8 cellular contexts compared by ENCODE assay signal in genomic region chr9:134449180-134449916, GRCh38.
DNase-seq lines count a peak whose midpoint lies in the region; ATAC-seq and TF ChIP-seq lines count a peak whose summit lies in the region.

No MANE protein-coding gene starts in this region.

- H4K20me1 ChIP-seq in neural progenitor cell (ENCODE audit: low read depth): no peaks in the 10 kb centered on the region

- TF ChIP-seq CTCF in fibroblast of the aortic adventitia (IDR thresholded peaks at IDR 0.05; ENCODE audit: insufficient read depth, low read length) (peak; percentile 97), neural progenitor cell (IDR thresholded peaks at IDR 0.05) (peak; percentile 81)

- H3K4me2 ChIP-seq in neural progenitor cell: peak overlapping the region; percentile 67

- peaks cover 5% of the 10 kb centered on the region for H3F3A ChIP-seq in neural progenitor cell (ENCODE audit: low read depth)

- H3K27ac Mint-ChIP-seq in activated T-helper 1 cell treated with anti-CD3 and anti-CD28 coated beads, Interleukin-12 subunit alpha, Interleukin-12 subunit beta, Interleukin-2, Interleukin-4 antibody, amounts not matched to agents 30 ng/mL and 10 ng/mL and 1 ng/mL, durations not matched to agents 14 hours and 24 hours and 36 hours: no peak overlapping the region
- peak overlapping the region; percentile 60 for H3K27ac Mint-ChIP-seq in neural progenitor cell

- intact Hi-C loops in activated T-helper 1 cell treated with anti-CD3 and anti-CD28 coated beads, Interleukin-12 subunit alpha, Interleukin-12 subunit beta, Interleukin-2, Interleukin-4 antibody, amounts not matched to agents 30 ng/mL and 10 ng/mL and 1 ng/mL, durations not matched to agents 14 hours and 24 hours and 36 hours (cut with micrococcal nuclease): loop anchor here (10.0 kb wide), 1 partner anchor 125 kb away; the partner anchor contains the start of gene RXRA

- H3K79me2 ChIP-seq in neural progenitor cell (ENCODE audit: low read depth): no peaks in the 10 kb centered on the region

- H3K4me1 ChIP-seq in neural progenitor cell: peaks cover 7% of the 10 kb centered on the region

- no peaks in the 10 kb centered on the region for H3K4me1 Mint-ChIP-seq in activated T-helper 1 cell treated with anti-CD3 and anti-CD28 coated beads, Interleukin-12 subunit alpha, Interleukin-12 subunit beta, Interleukin-2, Interleukin-4 antibody, amounts not matched to agents 30 ng/mL and 10 ng/mL and 1 ng/mL, durations not matched to agents 14 hours and 24 hours and 36 hours (ENCODE audit: low read depth)
- H3K4me1 Mint-ChIP-seq in neural progenitor cell: peaks cover 12% of the 10 kb centered on the region

- no peaks in the 10 kb centered on the region for H3K9me3 ChIP-seq in neural progenitor cell (ENCODE audit: low read depth)

- no peak overlapping the region for H3K4me3 ChIP-seq in Jurkat, Clone E6-1 (ENCODE audit: low read length)
- H3K4me3 ChIP-seq in fibroblast of the aortic adventitia (ENCODE audit: low read depth, low read length) (no peak overlapping the region), neural progenitor cell (no peak overlapping the region)

- peaks cover 2% of the 10 kb centered on the region for H3K27me3 Mint-ChIP-seq in activated T-helper 1 cell treated with anti-CD3 and anti-CD28 coated beads, Interleukin-12 subunit alpha, Interleukin-12 subunit beta, Interleukin-2, Interleukin-4 antibody, amounts not matched to agents 30 ng/mL and 10 ng/mL and 1 ng/mL, durations not matched to agents 14 hours and 24 hours and 36 hours (ENCODE audit: insufficient read depth)
- peaks cover 11% of the 10 kb centered on the region for H3K27me3 Mint-ChIP-seq in neural progenitor cell (ENCODE audit: insufficient read depth, low read depth)

- ATAC-seq in GM21360 (IDR thresholded peaks at IDR 0.05; ENCODE audit: unreplicated experiment): peak; percentile 87

- H3K9me3 Mint-ChIP-seq in activated T-helper 1 cell treated with anti-CD3 and anti-CD28 coated beads, Interleukin-12 subunit alpha, Interleukin-12 subunit beta, Interleukin-2, Interleukin-4 antibody, amounts not matched to agents 30 ng/mL and 10 ng/mL and 1 ng/mL, durations not matched to agents 14 hours and 24 hours and 36 hours: peaks cover 15% of the 10 kb centered on the region
- H3K9me3 Mint-ChIP-seq in neural progenitor cell: peaks cover 13% of the 10 kb centered on the region

- no peaks in the 10 kb centered on the region for H3K27me3 ChIP-seq in neural progenitor cell

- no peak overlapping the region for H3K4me3 Mint-ChIP-seq in activated T-helper 1 cell treated with anti-CD3 and anti-CD28 coated beads, Interleukin-12 subunit alpha, Interleukin-12 subunit beta, Interleukin-2, Interleukin-4 antibody, amounts not matched to agents 30 ng/mL and 10 ng/mL and 1 ng/mL, durations not matched to agents 14 hours and 24 hours and 36 hours
- H3K4me3 Mint-ChIP-seq in neural progenitor cell: peak overlapping the region; percentile 41

- H3K36me3 ChIP-seq in neural progenitor cell: no peaks in the 10 kb centered on the region

- H3K36me3 Mint-ChIP-seq in activated T-helper 1 cell treated with anti-CD3 and anti-CD28 coated beads, Interleukin-12 subunit alpha, Interleukin-12 subunit beta, Interleukin-2, Interleukin-4 antibody, amounts not matched to agents 30 ng/mL and 10 ng/mL and 1 ng/mL, durations not matched to agents 14 hours and 24 hours and 36 hours (ENCODE audit: low read depth): no peaks in the 10 kb centered on the region
- H3K36me3 Mint-ChIP-seq in neural progenitor cell: no peaks in the 10 kb centered on the region

- H2AFZ ChIP-seq in neural progenitor cell (replicated peaks): peak overlapping the region; percentile 86

- DNase-seq in COLO668 (lab: John Stamatoyannopoulos, UW; ENCODE audit: unreplicated experiment) (peak; percentile 25), RPMI7951 (ENCODE audit: low read depth) (peak; percentile 93), fibroblast of the aortic adventitia (ENCODE audit: low read depth) (peak; percentile 96), neural progenitor cell (ENCODE audit: low spot score) (peak; percentile 96), substantia nigra (lab: John Stamatoyannopoulos, UW) (peak in 48 of 49 donors; percentile 5 to 94 (median 80))
- DNase-seq in Jurkat, Clone E6-1 (ENCODE audit: low read depth, low spot score): peak; percentile 86
- DNase-seq in activated T-helper 1 cell treated with anti-CD3 and anti-CD28 coated beads, Interleukin-12 subunit alpha, Interleukin-12 subunit beta, Interleukin-2, Interleukin-4 antibody, amounts not matched to agents 30 ng/mL and 10 ng/mL and 1 ng/mL, durations not matched to agents 14 hours and 24 hours and 36 hours (ENCODE audit: low spot score): peak; percentile 55

- no peak overlapping the region for H3K27ac ChIP-seq in neural progenitor cell
- H3K27ac ChIP-seq in substantia nigra (ENCODE audit: low read depth, low read length, poor library complexity, severe bottlenecking): no peak overlapping the region

- no peak overlapping the region for H3K9ac ChIP-seq in neural progenitor cell

Comparison
In these comparisons a context has a peak if more than half of its experiments do, and no peak if none do; other contexts are left out.
1. DNase-seq: peak in every context shown above with its lines; median percentile 96 in fibroblast of the aortic adventitia; 96 in neural progenitor cell; 93 in RPMI7951; 86 in Jurkat, Clone E6-1; 80 in substantia nigra; 55 in activated T-helper 1 cell treated with anti-CD3 and anti-CD28 coated beads, Interleukin-12 subunit alpha, Interleukin-12 subunit beta, Interleukin-2, Interleukin-4 antibody, amounts not matched to agents 30 ng/mL and 10 ng/mL and 1 ng/mL, durations not matched to agents 14 hours and 24 hours and 36 hours; 25 in COLO668.